In genomic region chr9:123523828-123524227, GRCh38 we compare ENCODE assay signal across 25 cellular contexts.
A peak's percentile ranks its signal among the peaks of the same experiment; 100 is the strongest.
DNase-seq lines count a peak whose midpoint lies in the region; TF ChIP-seq lines count a peak whose summit lies in the region.
"Had no signal": no experiment of that assay in that cellular context is flagged by ENCODE, and none has a peak within 500 bp of the region (broad histone marks: within the 10 kb centered on the region; RNA-seq: fewer than 3 reads in every experiment).

No MANE protein-coding gene starts in this region.

- no peak overlapping the region for H3K14ac ChIP-seq in trophoblast cell (ENCODE audit: low read length)

- WGBS in trophoblast cell (ENCODE audit: extremely low coverage, insufficient coverage, insufficient read length) = no CpG with 5 or more reads among the region's 2 CpGs
- 82% methylated on average over 2 of the region's 2 CpGs for WGBS in hepatocyte (ENCODE audit: low lambda C conversion rate, missing lambda C conversion rate)

- H3K4me2 ChIP-seq in trophoblast cell (ENCODE audit: low read length) = no peak overlapping the region
- no peak overlapping the region for H3K4me2 ChIP-seq in hepatocyte
- H3K4me2 ChIP-seq: BLaER1 had no signal

- H3K4me3 ChIP-seq in trophoblast cell (ENCODE audit: low read depth, low read length) (no peak overlapping the region), hepatocyte (no peak overlapping the region)
- H3K4me3 ChIP-seq: BLaER1, GM12878 had no signal

- no peaks in the 10 kb centered on the region for H3K4me1 ChIP-seq in trophoblast cell (ENCODE audit: control insufficient read depth in 1 of 2, insufficient read depth in 2 of 2, low read length in 2 of 2)
- no peaks in the 10 kb centered on the region for H3K4me1 ChIP-seq in hepatocyte (ENCODE audit: insufficient read depth)
- H3K4me1 ChIP-seq: BE2C, BLaER1 had no signal

- DNase-seq in NCI-H526 (lab: John Stamatoyannopoulos, UW) = peak; percentile 13 to 41
- peak; percentile 17 for DNase-seq in NCI-H526 treated with DMSO at 0.1 percent for 48 hours (lab: John Stamatoyannopoulos, UW)
- peak; percentile 17 for DNase-seq in islet precursor cell
- peak; percentile 30 to 68 for DNase-seq in trophoblast cell
- DNase-seq in hepatocyte (ENCODE audit: low spot score) = no peak
- no peak for DNase-seq in activated T-cell treated with anti-CD3 and anti-CD28 coated beads, Interleukin-2, amount 50 U/mL, for 24 hours
- no peak for DNase-seq in NOMO-1 treated with DMSO at 0.1 percent for 48 hours (lab: John Stamatoyannopoulos, UW; ENCODE audit: unreplicated experiment)
- DNase-seq: 8988T; ACHN; BE2C; C1 segment of cervical spinal cord; CD4-positive, alpha-beta memory T cell; CD4-positive, CD25-positive, alpha-beta regulatory T cell; CD8-positive, alpha-beta memory T cell; COR-L47; DMS 273 treated with DMSO at 0.1 percent for 48 hours; DMS153; DMS53; DMS79; DND-41; EL; GDM1 had no signal

- no peak overlapping the region for H4K91ac ChIP-seq in trophoblast cell (ENCODE audit: low read depth, low read length)

- no peak overlapping the region for H2BK12ac ChIP-seq in trophoblast cell (ENCODE audit: low read length)

- H3K9me2 ChIP-seq in hepatocyte (replicated peaks; ENCODE audit: insufficient read depth) = no peaks in the 10 kb centered on the region

- H3K36me3 ChIP-seq in trophoblast cell (ENCODE audit: control insufficient read depth in 1 of 2, insufficient read depth in 2 of 2, low read length in 2 of 2) = no peaks in the 10 kb centered on the region
- H3K36me3 ChIP-seq in hepatocyte (replicated peaks; ENCODE audit: insufficient read depth, low read depth) = no peaks in the 10 kb centered on the region
- H3K36me3 ChIP-seq: BE2C, BLaER1 had no signal

- H3K27ac ChIP-seq in trophoblast cell (ENCODE audit: low read depth, low read length) (no peak overlapping the region), hepatocyte (no peak overlapping the region)
- H3K27ac ChIP-seq: BLaER1 had no signal

- no peak overlapping the region for H3K4me3 Mint-ChIP-seq in activated T-cell treated with anti-CD3 and anti-CD28 coated beads, Interleukin-2, amount 50 U/mL, for 24 hours
- H3K4me3 Mint-ChIP-seq: CD14-positive monocyte; CD4-positive, alpha-beta memory T cell; CD4-positive, CD25-positive, alpha-beta regulatory T cell; CD8-positive, alpha-beta memory T cell had no signal

- H3K18ac ChIP-seq in trophoblast cell (ENCODE audit: low read length) = no peak overlapping the region

- H3K4ac ChIP-seq in trophoblast cell (ENCODE audit: low read depth, low read length) = no peak overlapping the region

- no peaks in the 10 kb centered on the region for H3K36me3 Mint-ChIP-seq in activated T-cell treated with anti-CD3 and anti-CD28 coated beads, Interleukin-2, amount 50 U/mL, for 24 hours (ENCODE audit: low read depth)
- H3K36me3 Mint-ChIP-seq: CD4-positive, CD25-positive, alpha-beta regulatory T cell had no signal

- H3K9me3 ChIP-seq in trophoblast cell (ENCODE audit: insufficient read depth, low read depth, low read length) (no peaks in the 10 kb centered on the region), hepatocyte (ENCODE audit: low read depth) (no peaks in the 10 kb centered on the region)
- H3K9me3 ChIP-seq: BE2C, BLaER1 had no signal

- H3K27ac Mint-ChIP-seq in activated T-cell treated with anti-CD3 and anti-CD28 coated beads, Interleukin-2, amount 50 U/mL, for 24 hours = no peak overlapping the region
- H3K27ac Mint-ChIP-seq: CD14-positive monocyte; CD4-positive, alpha-beta memory T cell; CD4-positive, CD25-positive, alpha-beta regulatory T cell; CD8-positive, alpha-beta memory T cell had no signal

- H2BK5ac ChIP-seq in trophoblast cell (ENCODE audit: low read depth, low read length, poor library complexity) = no peak overlapping the region

- H3K79me1 ChIP-seq in trophoblast cell (ENCODE audit: low read length) = no peaks in the 10 kb centered on the region

- no peaks in the 10 kb centered on the region for H3K9me3 Mint-ChIP-seq in activated T-cell treated with anti-CD3 and anti-CD28 coated beads, Interleukin-2, amount 50 U/mL, for 24 hours
- H3K9me3 Mint-ChIP-seq: CD4-positive, alpha-beta memory T cell; CD4-positive, CD25-positive, alpha-beta regulatory T cell; CD8-positive, alpha-beta memory T cell had no signal

- H3K23ac ChIP-seq in trophoblast cell (ENCODE audit: low read length) = no peak overlapping the region

- H4K8ac ChIP-seq in trophoblast cell (ENCODE audit: low read depth, low read length) = no peak overlapping the region

- no peak overlapping the region for H2AK5ac ChIP-seq in trophoblast cell (ENCODE audit: low read length)

- no peak overlapping the region for H4K12ac ChIP-seq in trophoblast cell (ENCODE audit: low read depth, low read length)

- H3K27me3 Mint-ChIP-seq in activated T-cell treated with anti-CD3 and anti-CD28 coated beads, Interleukin-2, amount 50 U/mL, for 24 hours = no peaks in the 10 kb centered on the region
- H3K27me3 Mint-ChIP-seq: CD4-positive, alpha-beta memory T cell; CD4-positive, CD25-positive, alpha-beta regulatory T cell; CD8-positive, alpha-beta memory T cell had no signal

- H3K79me2 ChIP-seq in trophoblast cell (ENCODE audit: control insufficient read depth, insufficient read depth, low read length, poor library complexity) (no peaks in the 10 kb centered on the region), hepatocyte (no peaks in the 10 kb centered on the region)

- no peak overlapping the region for H2BK120ac ChIP-seq in trophoblast cell (ENCODE audit: insufficient read depth, low read length, poor library complexity)

- H2AFZ ChIP-seq in trophoblast cell (ENCODE audit: insufficient read depth, low read length, poor library complexity) = no peak overlapping the region
- H2AFZ ChIP-seq in hepatocyte = no peak overlapping the region

- H3K9ac ChIP-seq in trophoblast cell (ENCODE audit: low read length) = no peak overlapping the region
- H3K9ac ChIP-seq: BLaER1 had no signal

- H3K27me3 ChIP-seq in trophoblast cell (ENCODE audit: insufficient read depth, low read length) (no peaks in the 10 kb centered on the region), hepatocyte (no peaks in the 10 kb centered on the region)
- H3K27me3 ChIP-seq: BE2C, BLaER1 had no signal

- H4K20me1 ChIP-seq in hepatocyte (ENCODE audit: insufficient read depth, poor library complexity, severe bottlenecking) = no peaks in the 10 kb centered on the region
- H4K20me1 ChIP-seq: BLaER1 had no signal

- no peaks in the 10 kb centered on the region for H3K4me1 Mint-ChIP-seq in activated T-cell treated with anti-CD3 and anti-CD28 coated beads, Interleukin-2, amount 50 U/mL, for 24 hours (ENCODE audit: low read depth)
- H3K4me1 Mint-ChIP-seq: CD4-positive, alpha-beta memory T cell had no signal

- no peak for TF ChIP-seq CTCF in hepatocyte (IDR thresholded peaks at IDR 0.05; ENCODE audit: poor library complexity)

Comparison
In these comparisons a context has a peak if more than half of its experiments do, and no peak if none do; other contexts are left out.
1. DNase-seq: peak in NCI-H526 (2 of 2), NCI-H526 treated with DMSO at 0.1 percent for 48 hours (single experiment), islet precursor cell (single experiment) and trophoblast cell (2 of 2); none in hepatocyte (single experiment), activated T-cell treated with anti-CD3 and anti-CD28 coated beads, Interleukin-2, amount 50 U/mL, for 24 hours (single experiment) and NOMO-1 treated with DMSO at 0.1 percent for 48 hours (single experiment).